8 cellular contexts compared by ENCODE assay signal in the genomic region with DNA sequence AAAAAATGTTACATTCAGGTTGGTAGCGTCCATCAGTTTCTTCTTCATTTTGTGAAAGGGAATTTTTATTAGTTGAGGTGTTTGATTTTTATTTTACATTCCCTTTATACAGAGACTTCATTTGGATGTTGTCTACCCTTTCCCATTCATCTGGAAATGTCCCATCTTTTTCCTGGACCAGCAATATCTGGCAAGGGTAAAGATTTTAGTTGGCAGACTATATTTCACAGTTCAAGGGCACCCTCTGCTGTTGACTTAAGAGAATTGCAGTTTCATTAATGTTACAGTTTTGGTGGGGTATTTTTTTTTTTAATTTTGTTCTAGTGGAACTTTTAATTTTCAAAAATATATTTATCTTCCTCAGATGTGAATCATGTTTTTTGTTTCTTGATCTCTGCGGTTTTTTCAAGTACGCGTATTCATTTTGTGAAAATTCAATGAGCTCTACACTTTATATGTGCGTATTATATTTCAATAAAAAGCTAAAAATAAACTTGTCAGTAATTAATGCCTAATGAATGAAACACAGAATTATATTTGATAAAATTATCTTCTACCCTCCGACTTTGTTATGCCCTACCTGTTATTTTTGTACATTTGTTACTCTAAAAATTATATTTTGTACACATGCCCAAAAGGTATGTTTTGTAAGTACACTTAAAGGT.
DNase-seq lines count a peak whose midpoint lies in the region; ATAC-seq, FAIRE-seq and TF ChIP-seq lines count a peak whose summit lies in the region.

No MANE protein-coding gene starts in this region.

- H3K36me3 ChIP-seq in BE2C (no peaks in the 10 kb centered on the region), PC-9 (ENCODE audit: low read depth) (peaks cover under 1% of the 10 kb centered on the region; the same call in 1 of the 2 replicates), pancreas (no peaks in the 10 kb centered on the region)

- DNase-seq in BE2C (no peak), H4 (ENCODE audit: low spot score) (peak; percentile 45), PC-9 (peak in 1 of 2 experiments; percentile 58), epithelial cell of proximal tubule (ENCODE audit: low read depth) (no peak), pancreas (no peak)
- no peak for DNase-seq in activated naive CD4-positive, alpha-beta T cell (lab: John Stamatoyannopoulos, UW)

- POLR2A ChIA-PET in PC-9 (lab: Charles Lee; ENCODE audit: unreplicated experiment) = interaction anchor here (0.7 kb wide), 1 partner anchor 44 kb away, joined by 12 read pairs; no protein-coding TSS in a partner anchor

- CTCF ChIA-PET in PC-9 (lab: Charles Lee) = interaction anchor here (0.7 to 0.8 kb wide), 5 partner anchors 74 to 651 kb away, joined by 4 to 7 read pairs (median 6); no protein-coding TSS in a partner anchor

- H3F3A ChIP-seq in PC-9 (ENCODE audit: insufficient read depth, low read depth) = 0 out of 2 replicates have a peak, but pooled peaks cover 5% of the 10 kb centered on the region

- no peaks in the 10 kb centered on the region for H3K79me2 ChIP-seq in PC-9 (ENCODE audit: low read depth)

- H3K4me3 ChIP-seq in BE2C (ENCODE audit: low read depth, low read length) (no peak overlapping the region), PC-9 (no peak overlapping the region), epithelial cell of proximal tubule (ENCODE audit: low read depth, low read length) (no peak overlapping the region), pancreas (no peak overlapping the region)

- WGBS in pancreas, 2 donors = 30 to 45% methylated on average over 6 of the region's 6 CpGs

- H3K9me2 ChIP-seq in PC-9 (ENCODE audit: insufficient read depth) = no peaks in the 10 kb centered on the region

- peak; percentile 91 for FAIRE-seq in pancreas (lab: Jason Lieb, UNC)

- H3K27me3 ChIP-seq in BE2C (peaks cover 8% of the 10 kb centered on the region; the same call in 1 of the 2 replicates), PC-9 (ENCODE audit: insufficient read depth, low read depth) (no peaks in the 10 kb centered on the region), pancreas (no peaks in the 10 kb centered on the region)

- H3K27ac ChIP-seq in PC-9 (no peak overlapping the region), pancreas (no peak overlapping the region)

- BruUV-seq in PC-9 (replicated peaks; lab: Mats Ljungman, UMichigan) = no TSS peak

- ATAC-seq in pancreas (peak in 3 of 4 donors; percentile 51 to 85 (median 69)), HG02981 (IDR thresholded peaks at IDR 0.05; ENCODE audit: unreplicated experiment) (no peak), HG03457 (IDR thresholded peaks at IDR 0.05; ENCODE audit: unreplicated experiment) (no peak)

- H3K4me2 ChIP-seq in PC-9 = no peak overlapping the region

- H3K9me3 ChIP-seq in BE2C (no peaks in the 10 kb centered on the region), PC-9 (ENCODE audit: insufficient read depth, low read depth) (no peaks in the 10 kb centered on the region), pancreas (no peaks in the 10 kb centered on the region)

- peaks cover 2% of the 10 kb centered on the region; the same call in 1 of the 2 replicates for H4K20me1 ChIP-seq in PC-9 (ENCODE audit: insufficient read depth)

- TF ChIP-seq CTCF in BE2C (IDR thresholded peaks at IDR 0.05; ENCODE audit: low read depth, low read length) = peak; percentile 69
- TF ChIP-seq CTCF in PC-9 (conservative IDR thresholded peaks at IDR 0.05) = peak; percentile 95
- peak; percentile 74 for TF ChIP-seq CTCF in epithelial cell of proximal tubule (conservative IDR thresholded peaks at IDR 0.05; ENCODE audit: low read depth, low read length)
- peak; percentile 31 to 60 (median 54) for TF ChIP-seq CTCF in pancreas (IDR thresholded peaks at IDR 0.05)

- intact Hi-C loops in PC-9 (cut with micrococcal nuclease; ENCODE audit: unreplicated experiment) = loop anchor here (2.0 to 10.0 kb wide), 2 partner anchors 759 to 1197 kb away; no protein-coding TSS in a partner anchor
- intact Hi-C loops in pancreas (cut with DNase I) = no loop called here

- H3K4me1 ChIP-seq in BE2C = no peaks in the 10 kb centered on the region
- no peaks in the 10 kb centered on the region for H3K4me1 ChIP-seq in PC-9 (replicated peaks; ENCODE audit: insufficient read depth)
- no peaks in the 10 kb centered on the region for H3K4me1 ChIP-seq in pancreas

- no peak overlapping the region for H2AFZ ChIP-seq in PC-9

Comparison
In these comparisons a context has a peak if more than half of its experiments do, and no peak if none do; other contexts are left out.
1. ATAC-seq: peak in pancreas (3 of 4); none in HG02981 (single experiment) and HG03457 (single experiment).
2. Peak in every context shown above with its lines, with median percentiles within 50 percentile points of each other: CTCF ChIP-seq.